ENCODE assay signal across 16 cellular contexts in genomic region chr11:70230840-70231710, GRCh38. TPM values are rescaled to one million over a fixed set of nuclear protein-coding genes. Genes with fewer than 3 reads are reported as not detected.
DNase-seq lines count a peak whose midpoint lies in the region; ATAC-seq and TF ChIP-seq lines count a peak whose summit lies in the region.
"Had no signal": no experiment of that assay in that cellular context is flagged by ENCODE, and none has a peak within 500 bp of the region (broad histone marks: within the 10 kb centered on the region; RNA-seq: fewer than 3 reads in every experiment).

No MANE protein-coding gene starts in this region.

- peaks cover 0 to 9% (median 0%) of the 10 kb centered on the region in 11 experiments; a peak in 3 of 22 replicates for H3K9me3 ChIP-seq in BLaER1 treated with 17β-estradiol and CSF1 and Interleukin-3, amounts not matched to agents 10 nM and 100 nM (replicated peaks in 1 of 11)
- H3K9me3 ChIP-seq in ascending aorta (no peaks in the 10 kb centered on the region), left ventricle myocardium inferior (replicated peaks) (no peaks in the 10 kb centered on the region), gastrocnemius medialis (no peaks in the 10 kb centered on the region)

- DNase-seq in ascending aorta (ENCODE audit: low spot score in 2 of 2) = no peak
- no peak for DNase-seq in left ventricle myocardium inferior
- peak in 1 of 2 donors; percentile 33 for DNase-seq in gastrocnemius medialis
- DNase-seq in SHP77 (lab: John Stamatoyannopoulos, UW) = no peak
- DNase-seq in SW480 (ENCODE audit: low spot score) = no peak
- no peak for DNase-seq in T-helper 2 cell treated with Interferon-gamma antibody and Interleukin-4, amounts not matched to agents 5 μg/mL and 100 μg/mL, for 36 hours (ENCODE audit: low spot score)
- DNase-seq in activated naive CD4-positive, alpha-beta T cell treated with anti-CD3 and anti-CD28 coated beads for 36 hours = no peak
- DNase-seq: DMS53, H9, NCI-H146, NCI-H2081 treated with DMSO at 0.1 percent for 48 hours, NCI-H526 treated with DMSO at 0.1 percent for 48 hours, PC-3 had no signal

- H3K4me2 ChIP-seq in BLaER1 treated with 17β-estradiol and CSF1 and Interleukin-3, amounts not matched to agents 10 nM and 100 nM = peak overlapping the region in 8 of 11 experiments; percentile 0 to 37 (median 20); a peak in 11 of 22 replicates

- no peaks in the 10 kb centered on the region for H4K20me1 ChIP-seq in BLaER1 treated with 17β-estradiol and CSF1 and Interleukin-3, amounts not matched to agents 10 nM and 100 nM

- H3K27ac ChIP-seq in BLaER1 treated with 17β-estradiol and CSF1 and Interleukin-3, amounts not matched to agents 10 nM and 100 nM = no peak overlapping the region
- H3K27ac ChIP-seq in ascending aorta = peak overlapping the region; percentile 70 to 76
- H3K27ac ChIP-seq in left ventricle myocardium inferior (replicated peaks) = peak overlapping the region; percentile 66
- H3K27ac ChIP-seq in gastrocnemius medialis = peak overlapping the region; percentile 42 to 65 (median 64)

- in situ Hi-C loops in gastrocnemius medialis (cut with MboI; ENCODE audit: low sequenced_read_pairs in 4 of 4) = no loop called here

- H3K4me3 Mint-ChIP-seq in T-helper 2 cell treated with Interferon-gamma antibody and Interleukin-4, amounts not matched to agents 5 μg/mL and 100 μg/mL, for 36 hours = no peak overlapping the region
- H3K4me3 Mint-ChIP-seq in activated naive CD4-positive, alpha-beta T cell treated with anti-CD3 and anti-CD28 coated beads for 36 hours = no peak overlapping the region
- H3K4me3 Mint-ChIP-seq: H9, IgD-negative memory B cell had no signal

- peak overlapping the region in 1 of 11 experiments; percentile 15; a peak in 1 of 22 replicates for H3K9ac ChIP-seq in BLaER1 treated with 17β-estradiol and CSF1 and Interleukin-3, amounts not matched to agents 10 nM and 100 nM

- no peaks in the 10 kb centered on the region for H3K27me3 ChIP-seq in BLaER1 treated with 17β-estradiol and CSF1 and Interleukin-3, amounts not matched to agents 10 nM and 100 nM
- H3K27me3 ChIP-seq in ascending aorta (no peaks in the 10 kb centered on the region), left ventricle myocardium inferior (ENCODE audit: low read depth) (no peaks in the 10 kb centered on the region), gastrocnemius medialis (no peaks in the 10 kb centered on the region)

- peaks cover 0 to 42% (median 26%) of the 10 kb centered on the region in 10 experiments; a peak in 17 of 20 replicates for H3K4me1 ChIP-seq in BLaER1 treated with 17β-estradiol and CSF1 and Interleukin-3, amounts not matched to agents 10 nM and 100 nM
- H3K4me1 ChIP-seq in ascending aorta = peaks cover 2 to 11% of the 10 kb centered on the region in 2 donors
- H3K4me1 ChIP-seq in left ventricle myocardium inferior = peaks cover 14% of the 10 kb centered on the region
- H3K4me1 ChIP-seq in gastrocnemius medialis = peaks cover 4 to 12% of the 10 kb centered on the region in 2 donors

- H3K9me3 Mint-ChIP-seq in T-helper 2 cell treated with Interferon-gamma antibody and Interleukin-4, amounts not matched to agents 5 μg/mL and 100 μg/mL, for 36 hours = no peaks in the 10 kb centered on the region
- H3K9me3 Mint-ChIP-seq in activated naive CD4-positive, alpha-beta T cell treated with anti-CD3 and anti-CD28 coated beads for 36 hours = no peaks in the 10 kb centered on the region

- H3K36me3 Mint-ChIP-seq in T-helper 2 cell treated with Interferon-gamma antibody and Interleukin-4, amounts not matched to agents 5 μg/mL and 100 μg/mL, for 36 hours (ENCODE audit: low read depth) = no peaks in the 10 kb centered on the region
- no peaks in the 10 kb centered on the region for H3K36me3 Mint-ChIP-seq in activated naive CD4-positive, alpha-beta T cell treated with anti-CD3 and anti-CD28 coated beads for 36 hours (ENCODE audit: low read depth)
- H3K36me3 Mint-ChIP-seq: IgD-negative memory B cell had no signal

- TF ChIP-seq CTCF in ascending aorta (IDR thresholded peaks at IDR 0.05) = no peak
- TF ChIP-seq CTCF in left ventricle myocardium inferior (IDR thresholded peaks at IDR 0.05; ENCODE audit: borderline replicate concordance) = no peak
- no peak for TF ChIP-seq CTCF in gastrocnemius medialis (IDR thresholded peaks at IDR 0.05 in 4 of 5, conservative IDR thresholded peaks at IDR 0.05 in 1 of 5)

- peaks cover 2% of the 10 kb centered on the region for H3K27me3 Mint-ChIP-seq in T-helper 2 cell treated with Interferon-gamma antibody and Interleukin-4, amounts not matched to agents 5 μg/mL and 100 μg/mL, for 36 hours (ENCODE audit: low read depth)
- no peaks in the 10 kb centered on the region for H3K27me3 Mint-ChIP-seq in activated naive CD4-positive, alpha-beta T cell treated with anti-CD3 and anti-CD28 coated beads for 36 hours (ENCODE audit: low read depth)

- no peak overlapping the region for H3K27ac Mint-ChIP-seq in T-helper 2 cell treated with Interferon-gamma antibody and Interleukin-4, amounts not matched to agents 5 μg/mL and 100 μg/mL, for 36 hours
- no peak overlapping the region for H3K27ac Mint-ChIP-seq in activated naive CD4-positive, alpha-beta T cell treated with anti-CD3 and anti-CD28 coated beads for 36 hours
- H3K27ac Mint-ChIP-seq: IgD-negative memory B cell had no signal

- intact Hi-C loops in ascending aorta (cut with DNase I) = no loop called here
- intact Hi-C loops in left ventricle myocardium inferior (cut with micrococcal nuclease) = no loop called here
- intact Hi-C loops in gastrocnemius medialis (cut with DNase I; ENCODE audit: low total_unique reads) = no loop called here
- intact Hi-C loops in activated naive CD4-positive, alpha-beta T cell treated with anti-CD3 and anti-CD28 coated beads for 36 hours (cut with micrococcal nuclease) = no loop called here

- peak; percentile 88 for ATAC-seq in gastrocnemius medialis
- ATAC-seq: GM12878, PC-3 had no signal

- H3K4me1 Mint-ChIP-seq in T-helper 2 cell treated with Interferon-gamma antibody and Interleukin-4, amounts not matched to agents 5 μg/mL and 100 μg/mL, for 36 hours (ENCODE audit: low read depth) = no peaks in the 10 kb centered on the region
- no peaks in the 10 kb centered on the region for H3K4me1 Mint-ChIP-seq in activated naive CD4-positive, alpha-beta T cell treated with anti-CD3 and anti-CD28 coated beads for 36 hours (ENCODE audit: low read depth)
- H3K4me1 Mint-ChIP-seq: IgD-negative memory B cell had no signal

- no peaks in the 10 kb centered on the region for H3K36me3 ChIP-seq in BLaER1 treated with 17β-estradiol and CSF1 and Interleukin-3, amounts not matched to agents 10 nM and 100 nM
- H3K36me3 ChIP-seq in ascending aorta (no peaks in the 10 kb centered on the region), left ventricle myocardium inferior (no peaks in the 10 kb centered on the region), gastrocnemius medialis (no peaks in the 10 kb centered on the region)

- no peak for TF ChIP-seq POLR2A in gastrocnemius medialis (IDR thresholded peaks at IDR 0.05)

- H3K4me3 ChIP-seq in BLaER1 treated with 17β-estradiol and CSF1 and Interleukin-3, amounts not matched to agents 10 nM and 100 nM = no peak overlapping the region
- H3K4me3 ChIP-seq in ascending aorta = peak overlapping the region in 1 of 2 donors; percentile 37
- H3K4me3 ChIP-seq in left ventricle myocardium inferior = peak overlapping the region; percentile 37
- no peak overlapping the region for H3K4me3 ChIP-seq in gastrocnemius medialis
- H3K4me3 ChIP-seq: GM12878 had no signal

- CTCF ChIA-PET in activated naive CD4-positive, alpha-beta T cell treated with anti-CD3 and anti-CD28 coated beads for 36 hours (lab: Charles Lee) = interaction anchor here (0.6 kb wide), 1 partner anchor 20 kb away, joined by 4 read pairs; no protein-coding TSS in a partner anchor

RNA-seq across cellular contexts. Expression of gene FADD, which starts 28.0 kb away (rescaled TPM):
- total RNA-seq in ascending aorta (22.2 TPM), left ventricle myocardium inferior (10.7 TPM), gastrocnemius medialis (10 to 100 TPM in 2 of 4 donors, 1 to 10 TPM in 2; 6.9 to 17.3 (median 10.4) TPM)
- total RNA-seq in activated naive CD4-positive, alpha-beta T cell treated with anti-CD3 and anti-CD28 coated beads for 36 hours = 10 to 100 TPM; 23.6 to 24.4 TPM

RNA-seq across cellular contexts. Expression of gene PPFIA1, which starts 39.4 kb away (rescaled TPM):
- total RNA-seq in ascending aorta (29.3 TPM), left ventricle myocardium inferior (45.3 TPM), gastrocnemius medialis (10 to 100 TPM; 36.3 to 90.6 (median 46.0) TPM)
- total RNA-seq in activated naive CD4-positive, alpha-beta T cell treated with anti-CD3 and anti-CD28 coated beads for 36 hours = 10 to 100 TPM; 15.9 to 21.7 TPM

Comparison
In these comparisons a context has a peak if more than half of its experiments do, and no peak if none do; other contexts are left out.
1. H3K27ac ChIP-seq: peak in ascending aorta (2 of 2), left ventricle myocardium inferior (single experiment) and gastrocnemius medialis (4 of 4); none in BLaER1 treated with 17β-estradiol and CSF1 and Interleukin-3, amounts not matched to agents 10 nM and 100 nM (0 of 11).